16 cellular contexts compared by ENCODE assay signal in genomic region chr10:94286898-94287297, GRCh38.
A peak's percentile ranks its signal among the peaks of the same experiment; 100 is the strongest.
DNase-seq lines count a peak whose midpoint lies in the region; ATAC-seq, FAIRE-seq and TF ChIP-seq lines count a peak whose summit lies in the region.
"Had no signal": no experiment of that assay in that cellular context is flagged by ENCODE, and none has a peak within 500 bp of the region (broad histone marks: within the 10 kb centered on the region; RNA-seq: fewer than 3 reads in every experiment).

No MANE protein-coding gene starts in this region.

- DNase-seq in EH (ENCODE audit: low read depth), result peak; percentile 64
- DNase-seq in astrocyte (ENCODE audit: low read depth), result peak; percentile 37
- DNase-seq in mesenchymal stem cell, result no peak
- no peak for DNase-seq in HepG2 (ENCODE audit: low spot score)
- DNase-seq in NK-92 (lab: John Stamatoyannopoulos, UW; ENCODE audit: unreplicated experiment), result no peak
- DNase-seq in activated CD4-positive, alpha-beta T cell treated with anti-CD3 and anti-CD28 coated beads, Interleukin-2, amount 50 U/mL, for 48 hours, result no peak
- DNase-seq: C1 segment of cervical spinal cord; H9; NCI-H1694; NCI-H2107; NCI-H226; NCI-H526 treated with DMSO at 0.1 percent for 48 hours; NK-92 treated with Interleukin-12 subunit alpha and Interleukin-12 subunit beta, amount 100 ng/mL, for 24 hours; OCI-M1; RPMI8226 had no signal

- no peaks in the 10 kb centered on the region for H3K36me3 ChIP-seq in astrocyte (ENCODE audit: insufficient read depth, low read length)
- no peaks in the 10 kb centered on the region for H3K36me3 ChIP-seq in mesenchymal stem cell (ENCODE audit: control insufficient read depth in 1 of 2, insufficient read depth in 2 of 2, low read depth in 1 of 2, low read length in 2 of 2)
- H3K36me3 ChIP-seq in HepG2 (replicated peaks in 1 of 2; ENCODE audit: control insufficient read depth in 1 of 2, insufficient read depth in 2 of 2, low read length in 2 of 2), result no peaks in the 10 kb centered on the region

- H3K9ac ChIP-seq in astrocyte (ENCODE audit: low read length) (no peak overlapping the region), mesenchymal stem cell (ENCODE audit: low read length) (no peak overlapping the region), HepG2 (ENCODE audit: insufficient read depth, low read depth, low read length) (no peak overlapping the region)

- H3K9me3 ChIP-seq in astrocyte (ENCODE audit: insufficient read depth, low read depth, low read length) (no peaks in the 10 kb centered on the region), mesenchymal stem cell (ENCODE audit: control insufficient read depth, low read length) (no peaks in the 10 kb centered on the region), HepG2 (ENCODE audit: low read length) (no peaks in the 10 kb centered on the region)

- peaks cover 16% of the 10 kb centered on the region for H3K27me3 Mint-ChIP-seq in astrocyte (ENCODE audit: low read depth, unreplicated experiment)

- no peak overlapping the region for H4K91ac ChIP-seq in mesenchymal stem cell (ENCODE audit: low read length)

- no peaks in the 10 kb centered on the region for H3K9me3 Mint-ChIP-seq in astrocyte (ENCODE audit: unreplicated experiment)
- H3K9me3 Mint-ChIP-seq: H9 had no signal

- H3K4me1 Mint-ChIP-seq in astrocyte (ENCODE audit: low read depth, unreplicated experiment), result peaks cover 10% of the 10 kb centered on the region

- no peak overlapping the region for H2BK15ac ChIP-seq in mesenchymal stem cell (ENCODE audit: low read depth, poor library complexity, severe bottlenecking)

- H3K79me2 ChIP-seq in astrocyte (ENCODE audit: insufficient read depth, low read length), result no peaks in the 10 kb centered on the region
- H3K79me2 ChIP-seq in HepG2 (ENCODE audit: insufficient read depth, low read length), result no peaks in the 10 kb centered on the region

- no peak overlapping the region for H3K27ac ChIP-seq in astrocyte (ENCODE audit: low read depth, low read length)
- H3K27ac ChIP-seq in mesenchymal stem cell (ENCODE audit: low read length, poor library complexity, severe bottlenecking), result peak overlapping the region; percentile 47
- H3K27ac ChIP-seq in HepG2 (ENCODE audit: extremely low read length, insufficient read depth, low read length), result no peak overlapping the region

- intact Hi-C loops in HepG2 (cut with micrococcal nuclease; ENCODE audit: unreplicated experiment), result no loop called here

- TF ChIP-seq POLR2A in HepG2 (IDR thresholded peaks at IDR 0.05; ENCODE audit: insufficient read depth in 1 of 2, low read depth in 2 of 2, low read length in 2 of 2), result no peak

- H3K18ac ChIP-seq in mesenchymal stem cell (ENCODE audit: low read depth in 1 of 2, low read length in 2 of 2), result no peak overlapping the region

- H3K27me3 ChIP-seq in astrocyte (ENCODE audit: insufficient read depth, low read length), result no peaks in the 10 kb centered on the region
- H3K27me3 ChIP-seq in mesenchymal stem cell (ENCODE audit: control insufficient read depth in 1 of 2, insufficient read depth in 1 of 2, low read length in 2 of 2), result no peaks in the 10 kb centered on the region
- no peaks in the 10 kb centered on the region for H3K27me3 ChIP-seq in HepG2 (ENCODE audit: control insufficient read depth in 1 of 2, insufficient read depth in 2 of 2, low read length in 2 of 2)

- CTCF ChIA-PET in HepG2 (lab: Yijun Ruan, JAX; ENCODE audit: low intra/inter-chr PET ratio, low total read pairs), result no interaction called here

- H4K8ac ChIP-seq in mesenchymal stem cell (ENCODE audit: low read length), result no peak overlapping the region

- H3K4me1 ChIP-seq in astrocyte (ENCODE audit: insufficient read depth, low read length), result no peaks in the 10 kb centered on the region
- H3K4me1 ChIP-seq in mesenchymal stem cell (ENCODE audit: control insufficient read depth, insufficient read depth, low read depth, low read length), result peaks cover 3% of the 10 kb centered on the region
- no peaks in the 10 kb centered on the region for H3K4me1 ChIP-seq in HepG2 (ENCODE audit: insufficient read depth, low read length)

- no peak overlapping the region for H3K14ac ChIP-seq in mesenchymal stem cell (ENCODE audit: low read length in 2 of 2)

- H2AFZ ChIP-seq in astrocyte (ENCODE audit: low read depth, low read length) (no peak overlapping the region), mesenchymal stem cell (ENCODE audit: low read depth, low read length) (no peak overlapping the region), HepG2 (ENCODE audit: low read length) (no peak overlapping the region)

- no peak overlapping the region for H2BK12ac ChIP-seq in mesenchymal stem cell (ENCODE audit: low read length in 2 of 2)

- peak overlapping the region; percentile 42 for H3K27ac Mint-ChIP-seq in astrocyte (ENCODE audit: unreplicated experiment)
- H3K27ac Mint-ChIP-seq: H9 had no signal

- H2BK120ac ChIP-seq in mesenchymal stem cell (ENCODE audit: low read depth, low read length), result no peak overlapping the region

- in situ Hi-C loops in HepG2 (cut with HindIII; ENCODE audit: extremely low pct_ligation_motif_present, low pct_unique_long_range_greater_than_20kb), result no loop called here

- ATAC-seq in HepG2, result no peak
- no peak for ATAC-seq in HG03097 (IDR thresholded peaks at IDR 0.05; ENCODE audit: low FRiP score, unreplicated experiment)

- H4K20me1 ChIP-seq in astrocyte (ENCODE audit: insufficient read depth, low read length) (no peaks in the 10 kb centered on the region), HepG2 (ENCODE audit: insufficient read depth, low read length) (no peaks in the 10 kb centered on the region)

- TF ChIP-seq RAD21 in HepG2 (CRISPR knock-in tag; IDR thresholded peaks at IDR 0.05), result no peak

- 80% methylated on average over 2 of the region's 4 CpGs for WGBS in mesenchymal stem cell
- WGBS in HepG2 (ENCODE audit: low lambda C conversion rate), result 48% methylated on average over 4 of the region's 4 CpGs

- H3K4ac ChIP-seq in mesenchymal stem cell (ENCODE audit: low read depth in 1 of 2, low read length in 2 of 2), result no peak overlapping the region

- no peaks in the 10 kb centered on the region for H3K79me1 ChIP-seq in mesenchymal stem cell (replicated peaks; ENCODE audit: low read length, poor library complexity, severe bottlenecking)

- no peak overlapping the region for H2AK5ac ChIP-seq in mesenchymal stem cell (ENCODE audit: low read length, severe bottlenecking)

- peak overlapping the region; percentile 5 for H2BK5ac ChIP-seq in mesenchymal stem cell (ENCODE audit: low read depth, low read length, poor library complexity, severe bottlenecking)

- BruUV-seq in HepG2 (replicated peaks; lab: Mats Ljungman, UMichigan), result no TSS peak

- TF ChIP-seq CTCF in astrocyte (IDR thresholded peaks at IDR 0.05; ENCODE audit: insufficient read depth, low read depth, low read length) (no peak), HepG2 (CRISPR knock-in tag; IDR thresholded peaks at IDR 0.05) (no peak)

- H3K4me2 ChIP-seq in astrocyte (ENCODE audit: low read length) (peak overlapping the region; percentile 38), mesenchymal stem cell (ENCODE audit: low read length, poor library complexity, severe bottlenecking) (peak overlapping the region; percentile 20), HepG2 (ENCODE audit: low read depth, low read length) (no peak overlapping the region)

- POLR2A ChIA-PET in HepG2 (lab: Yijun Ruan, JAX), result no interaction called here

- H3K23ac ChIP-seq in mesenchymal stem cell (ENCODE audit: low read length in 2 of 2), result no peak overlapping the region

- no peak overlapping the region for H3K4me3 ChIP-seq in astrocyte (ENCODE audit: insufficient read depth, low read depth, low read length)
- H3K4me3 ChIP-seq in mesenchymal stem cell (ENCODE audit: insufficient read depth in 1 of 2, low read depth in 1 of 2, low read length in 2 of 2), result no peak overlapping the region
- H3K4me3 ChIP-seq in HepG2 (replicated peaks in 1 of 3; ENCODE audit: insufficient read depth in 1 of 3, low read depth in 2 of 3, low read length in 3 of 3), result no peak overlapping the region

- H3K36me3 Mint-ChIP-seq in astrocyte (ENCODE audit: low read depth, unreplicated experiment), result no peaks in the 10 kb centered on the region

- H3K4me3 Mint-ChIP-seq in astrocyte (ENCODE audit: unreplicated experiment), result no peak overlapping the region
- H3K4me3 Mint-ChIP-seq: H9 had no signal

- TF ChIP-seq EP300 in HepG2 (IDR thresholded peaks at IDR 0.05; ENCODE audit: low read depth in 2 of 2, low read length in 2 of 2) (no peak), HepG2 (CRISPR knock-in tag; IDR thresholded peaks at IDR 0.05; ENCODE audit: borderline replicate concordance) (no peak)

- FAIRE-seq in astrocyte (lab: Jason Lieb, UNC), result peak; percentile 81
- no peak for FAIRE-seq in HepG2 (lab: Jason Lieb, UNC)

TF ChIP-seq in HepG2, 621 proteins besides CTCF, POLR2A, EP300 and RAD21:
- no peak for TF ChIP-seq ZNF766 (CRISPR knock-in tag; IDR thresholded peaks at IDR 0.05; ENCODE audit: borderline replicate concordance)

Comparison
In these comparisons a context has a peak if more than half of its experiments do, and no peak if none do; other contexts are left out.
1. DNase-seq: peak in EH (single experiment) and astrocyte (single experiment); none in mesenchymal stem cell (single experiment), HepG2 (single experiment), NK-92 (single experiment) and activated CD4-positive, alpha-beta T cell treated with anti-CD3 and anti-CD28 coated beads, Interleukin-2, amount 50 U/mL, for 48 hours (0 of 2).